13 cellular contexts compared by ENCODE assay signal in the genomic region with DNA sequence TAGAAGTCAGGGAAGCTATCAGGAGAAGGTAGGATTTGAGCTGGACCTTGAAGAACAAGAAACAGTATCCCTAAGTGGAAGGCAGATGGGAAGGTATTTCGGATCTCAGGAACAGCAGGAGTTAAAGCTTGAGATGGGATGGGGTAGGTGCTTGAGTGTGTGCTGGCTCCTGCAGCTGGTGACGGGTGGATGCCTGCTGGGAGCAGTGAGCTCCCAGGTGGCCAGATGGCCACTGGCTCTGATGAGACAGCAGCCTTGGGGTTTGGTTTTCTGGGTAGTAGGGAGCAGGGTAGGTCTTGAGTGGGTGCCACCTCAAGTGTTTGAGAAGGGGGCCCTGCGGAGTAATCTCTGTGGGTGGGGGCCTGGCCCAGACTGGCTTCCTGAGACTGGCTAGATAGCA. TPM values are rescaled to one million over a fixed set of nuclear protein-coding genes. Genes with fewer than 3 reads are reported as not detected.
DNase-seq lines count a peak whose midpoint lies in the region; ATAC-seq and TF ChIP-seq lines count a peak whose summit lies in the region.
"Had no signal": no experiment of that assay in that cellular context is flagged by ENCODE, and none has a peak within 500 bp of the region (broad histone marks: within the 10 kb centered on the region; RNA-seq: fewer than 3 reads in every experiment).

No MANE protein-coding gene starts in this region.

- peaks cover 34% of the 10 kb centered on the region for H3K4me1 Mint-ChIP-seq in MCF 10A (ENCODE audit: insufficient read depth, unreplicated experiment)

- H3K36me3 ChIP-seq in breast epithelium, result no peaks in the 10 kb centered on the region
- H3K36me3 ChIP-seq in mucosa of descending colon (ENCODE audit: low read depth), result no peaks in the 10 kb centered on the region
- no peaks in the 10 kb centered on the region for H3K36me3 ChIP-seq in uterus
- H3K36me3 ChIP-seq: upper lobe of left lung had no signal

- no peaks in the 10 kb centered on the region for H3K9me3 Mint-ChIP-seq in MCF 10A (ENCODE audit: unreplicated experiment)

- H3K27me3 ChIP-seq in breast epithelium, result no peaks in the 10 kb centered on the region
- H3K27me3 ChIP-seq in dorsolateral prefrontal cortex, result no peaks in the 10 kb centered on the region
- H3K27me3 ChIP-seq in uterus, result no peaks in the 10 kb centered on the region
- H3K27me3 ChIP-seq: upper lobe of left lung had no signal

- H3K9me3 ChIP-seq in breast epithelium, result no peaks in the 10 kb centered on the region
- no peaks in the 10 kb centered on the region for H3K9me3 ChIP-seq in mucosa of descending colon
- no peaks in the 10 kb centered on the region for H3K9me3 ChIP-seq in uterus
- H3K9me3 ChIP-seq: upper lobe of left lung had no signal

- no peaks in the 10 kb centered on the region for H3K27me3 Mint-ChIP-seq in MCF 10A (ENCODE audit: insufficient read depth, unreplicated experiment)

- peaks cover 8% of the 10 kb centered on the region for H3K36me3 Mint-ChIP-seq in MCF 10A (ENCODE audit: insufficient read depth, unreplicated experiment)

- TF ChIP-seq POLR2A in breast epithelium (IDR thresholded peaks at IDR 0.05), result no peak
- no peak for TF ChIP-seq POLR2A in uterus (IDR thresholded peaks at IDR 0.05)

- no peak for DNase-seq in breast epithelium (ENCODE audit: low spot score in 2 of 2)
- DNase-seq in MCF 10A (ENCODE audit: unreplicated experiment), result no peak
- DNase-seq in dorsolateral prefrontal cortex, result peak in 2 of 10 donors; percentile 29 to 39
- no peak for DNase-seq in mucosa of descending colon
- DNase-seq in uterus, result no peak
- DNase-seq in activated gamma-delta T cell (lab: John Stamatoyannopoulos, UW), result no peak
- DNase-seq in effector CD4-positive, alpha-beta T cell, result no peak
- DNase-seq in ecto neural progenitor cell (ENCODE audit: low spot score), result no peak
- DNase-seq: activated CD4-positive, alpha-beta T cell treated with anti-CD3 and anti-CD28 coated beads, Interleukin-2, amount 50 U/mL, for 4 hours; DMS79 treated with DMSO at 0.1 percent for 48 hours; T-helper 1 cell; upper lobe of left lung had no signal

- H3K4me3 Mint-ChIP-seq in MCF 10A (ENCODE audit: unreplicated experiment), result no peak overlapping the region

- H3K27ac Mint-ChIP-seq in MCF 10A (ENCODE audit: low read depth, unreplicated experiment), result no peak overlapping the region

- H3K4me3 ChIP-seq in breast epithelium (no peak overlapping the region), dorsolateral prefrontal cortex (no peak overlapping the region), mucosa of descending colon (no peak overlapping the region), uterus (no peak overlapping the region)
- H3K4me3 ChIP-seq: upper lobe of left lung had no signal

- no peak for TF ChIP-seq CTCF in breast epithelium (IDR thresholded peaks at IDR 0.05)
- TF ChIP-seq CTCF in MCF 10A (IDR thresholded peaks at IDR 0.05; ENCODE audit: unreplicated experiment), result no peak
- TF ChIP-seq CTCF in dorsolateral prefrontal cortex (IDR thresholded peaks at IDR 0.05 in 54 of 56, conservative IDR thresholded peaks at IDR 0.05 in 2 of 56; ENCODE audit: low read depth in 1 of 56, partially characterized antibody in 56 of 56), result no peak
- TF ChIP-seq CTCF in mucosa of descending colon (IDR thresholded peaks at IDR 0.05), result no peak
- TF ChIP-seq CTCF in uterus (IDR thresholded peaks at IDR 0.05), result no peak

- ATAC-seq in mucosa of descending colon, result peak; percentile 17
- ATAC-seq: HepG2 had no signal

- H3K4me1 ChIP-seq in breast epithelium (peaks cover 17 to 39% of the 10 kb centered on the region in 2 donors), mucosa of descending colon (ENCODE audit: low read depth) (peaks cover 20% of the 10 kb centered on the region), uterus (peaks cover 13 to 44% of the 10 kb centered on the region in 2 donors)

- intact Hi-C loops in breast epithelium (cut with DNase I; ENCODE audit: low total_unique reads), result no loop called here
- intact Hi-C loops in MCF 10A (cut with micrococcal nuclease), result no loop called here
- intact Hi-C loops in dorsolateral prefrontal cortex (cut with DNase I), result no loop called here
- intact Hi-C loops in mucosa of descending colon (cut with DNase I, micrococcal nuclease), result no loop called here
- intact Hi-C loops in uterus (cut with DNase I; ENCODE audit: low total_unique reads), result no loop called here

- POLR2A ChIA-PET in MCF 10A (lab: Yijun Ruan, JAX), result interaction anchor here (0.5 to 1.8 kb wide), 3 partner anchors 9 to 392 kb away, joined by 3 to 13 read pairs (median 4); a partner anchor contains a TSS

- CTCF ChIA-PET in MCF 10A (lab: Yijun Ruan, JAX), result interaction anchor here (0.6 to 1.0 kb wide), 4 partner anchors 10 to 160 kb away, joined by 3 to 5 read pairs (median 4); a partner anchor contains a TSS

- H3K27ac ChIP-seq in breast epithelium (peak overlapping the region; percentile 62 to 86), dorsolateral prefrontal cortex (peak overlapping the region; percentile 39 to 98 (median 93)), uterus (peak overlapping the region; percentile 72 to 96)

- no TSS peak for BruUV-seq in MCF 10A (replicated peaks; lab: Mats Ljungman, UMichigan)

RNA-seq across cellular contexts. Expression of a gene that starts 10.3 kb away (rescaled TPM):
- total RNA-seq in breast epithelium, result 10 to 100 TPM; 26.6 to 36.7 (median 30.6) TPM
- total RNA-seq in MCF 10A (2022), result 35.1 and 36.8 TPM in 2 replicates
- 100 to 1,000 TPM in 118 of 120 experiments, 10 to 100 TPM in 2; 94.3 to 278 (median 148) TPM for total RNA-seq in dorsolateral prefrontal cortex
- 10 to 100 TPM; 32.6 to 75.8 (median 45.0) TPM for total RNA-seq in mucosa of descending colon
- total RNA-seq in uterus, result 100 to 1,000 TPM in 2 of 4 donors, 10 to 100 TPM in 2; 25.6 to 145 (median 84.1) TPM
